In genomic region chrX:108699368-108699767, GRCh38 we compare ENCODE assay signal across 8 cellular contexts. TPM values are rescaled to one million over a fixed set of nuclear protein-coding genes. Genes with fewer than 3 reads are reported as not detected.
DNase-seq lines count a peak whose midpoint lies in the region; ATAC-seq and FAIRE-seq lines count a peak whose summit lies in the region.

No MANE protein-coding gene starts in this region.

- H3K36me3 ChIP-seq in adipocyte (ENCODE audit: control insufficient read depth, insufficient read depth, low read length, severe bottlenecking) = no peaks in the 10 kb centered on the region

- no peak for FAIRE-seq in HTR-8/SVneo (lab: Jason Lieb, UNC)

- DNase-seq in SKM-1 treated with dmso at 0.1 percent for 144 hours (lab: John Stamatoyannopoulos, UW; ENCODE audit: unreplicated experiment) (peak; percentile 21), SKM-1 (lab: John Stamatoyannopoulos, UW; ENCODE audit: unreplicated experiment) (no peak), HTR-8/SVneo (ENCODE audit: insufficient read length, low spot score) (peak; percentile 0), adipocyte (ENCODE audit: low read depth) (peak; percentile 45), lung microvascular endothelial cell (ENCODE audit: low read depth in 2 of 2) (peak; percentile 39 to 59)
- DNase-seq in stimulated activated CD4-positive, alpha-beta T cell treated with anti-CD3 and anti-CD28 coated beads, Interleukin-4, amount 100 ng/mL, for 24 hours = no peak

- no peaks in the 10 kb centered on the region for H3K4me1 ChIP-seq in adipocyte (ENCODE audit: control insufficient read depth, insufficient read depth, low read length)

- peaks cover 13% of the 10 kb centered on the region for H3K27me3 ChIP-seq in adipocyte (replicated peaks; ENCODE audit: control insufficient read depth, insufficient read depth, low read length)

- H3K9me3 ChIP-seq in adipocyte (ENCODE audit: control insufficient read depth, low read length) = no peaks in the 10 kb centered on the region

- H3K9ac ChIP-seq in adipocyte (ENCODE audit: low read length) = no peak overlapping the region

- H3K4me3 ChIP-seq in adipocyte (ENCODE audit: low read length) = no peak overlapping the region

- ATAC-seq in HG03469 (IDR thresholded peaks at IDR 0.05; ENCODE audit: unreplicated experiment) (no peak), HG02973 (IDR thresholded peaks at IDR 0.05; ENCODE audit: unreplicated experiment) (no peak)

RNA-seq across cellular contexts. Expression of gene IRS4, which starts 37.0 kb away (rescaled TPM):
- under 0.01 TPM in 2 replicates for total RNA-seq in lung microvascular endothelial cell

Comparison
In these comparisons a context has a peak if more than half of its experiments do, and no peak if none do; other contexts are left out.
1. DNase-seq: peak in SKM-1 treated with dmso at 0.1 percent for 144 hours (single experiment), HTR-8/SVneo (single experiment), adipocyte (single experiment) and lung microvascular endothelial cell (2 of 2); none in SKM-1 (single experiment) and stimulated activated CD4-positive, alpha-beta T cell treated with anti-CD3 and anti-CD28 coated beads, Interleukin-4, amount 100 ng/mL, for 24 hours (single experiment).